In genomic region chr2:148592812-148593211, GRCh38 we compare ENCODE assay signal across 24 cellular contexts.
"Had no signal": no experiment of that assay in that cellular context is flagged by ENCODE, and none has a peak within 500 bp of the region (broad histone marks: within the 10 kb centered on the region; RNA-seq: fewer than 3 reads in every experiment).

No MANE protein-coding gene starts in this region.

- H3K4me3 ChIP-seq: heart right ventricle, lung, stomach, tibial artery had no signal

- H3K36me3 ChIP-seq: heart right ventricle, stomach, tibial artery had no signal

- H3K4me3 Mint-ChIP-seq: activated CD4-positive, alpha-beta memory T cell treated with anti-CD3 and anti-CD28 coated beads, Interleukin-2, amount 10 ng/mL, durations not matched to agents 7 days and 5 days; activated CD4-positive, alpha-beta T cell treated with anti-CD3 and anti-CD28 coated beads, Interleukin-2, amount 10 ng/mL, durations not matched to agents 7 days and 5 days; central memory CD8-positive, alpha-beta T cell; dendritic cell treated with granulocyte-macrophage colony-stimulating factor and Interleukin-4, amounts not matched to agents 40 ng/mL and 50 ng/mL, for 4 days; endodermal cell; natural killer cell treated with Interleukin-12 subunit alpha and Interleukin-12 subunit beta and Interleukin-15 and Interleukin-18, amount 100 ng/mL, for 72 hours; stimulated activated naive B cell treated with anti-CD40 and anti-IgM and Interleukin-4, amounts not matched to agents 10 μg/mL and 1 μg/mL and 100 μg/mL, for 72 hours; WTC11 had no signal

- ATAC-seq: activated naive CD4-positive, alpha-beta T cell treated with anti-CD3 and anti-CD28 coated beads, Interleukin-2, amount 50 U/mL, for 72 hours; esophagus mucosa; foreskin keratinocyte; heart right ventricle; left lobe of liver; natural killer cell treated with Interleukin-12 subunit alpha and Interleukin-12 subunit beta and Interleukin-15 and Interleukin-18, amount 100 ng/mL, for 72 hours; WTC11 had no signal

- H3K27me3 Mint-ChIP-seq: activated CD4-positive, alpha-beta T cell treated with anti-CD3 and anti-CD28 coated beads, Interleukin-2, amount 10 ng/mL, durations not matched to agents 7 days and 5 days; central memory CD8-positive, alpha-beta T cell; dendritic cell treated with granulocyte-macrophage colony-stimulating factor and Interleukin-4, amounts not matched to agents 40 ng/mL and 50 ng/mL, for 4 days; stimulated activated naive B cell treated with anti-CD40 and anti-IgM and Interleukin-4, amounts not matched to agents 10 μg/mL and 1 μg/mL and 100 μg/mL, for 72 hours had no signal

- H3K4me1 Mint-ChIP-seq: activated CD4-positive, alpha-beta memory T cell treated with anti-CD3 and anti-CD28 coated beads, Interleukin-2, amount 10 ng/mL, durations not matched to agents 7 days and 5 days; activated CD4-positive, alpha-beta T cell treated with anti-CD3 and anti-CD28 coated beads, Interleukin-2, amount 10 ng/mL, durations not matched to agents 7 days and 5 days; central memory CD8-positive, alpha-beta T cell; stimulated activated naive B cell treated with anti-CD40 and anti-IgM and Interleukin-4, amounts not matched to agents 10 μg/mL and 1 μg/mL and 100 μg/mL, for 72 hours had no signal

- H3K27ac Mint-ChIP-seq: activated CD4-positive, alpha-beta memory T cell treated with anti-CD3 and anti-CD28 coated beads, Interleukin-2, amount 10 ng/mL, durations not matched to agents 7 days and 5 days; activated CD4-positive, alpha-beta T cell treated with anti-CD3 and anti-CD28 coated beads, Interleukin-2, amount 10 ng/mL, durations not matched to agents 7 days and 5 days; activated naive CD4-positive, alpha-beta T cell treated with anti-CD3 and anti-CD28 coated beads, Interleukin-2, amount 50 U/mL, for 72 hours; activated T-helper 2 cell treated with anti-CD3 and anti-CD28 coated beads, Interferon-gamma antibody, Interleukin-2, Interleukin-4, amounts not matched to agents 10 μg/mL and 5 μg/mL and 100 μg/mL, durations not matched to agents 14 hours and 24 hours and 36 hours; dendritic cell treated with granulocyte-macrophage colony-stimulating factor and Interleukin-4, amounts not matched to agents 40 ng/mL and 50 ng/mL, for 4 days; endodermal cell; natural killer cell treated with Interleukin-12 subunit alpha and Interleukin-12 subunit beta and Interleukin-15 and Interleukin-18, amount 100 ng/mL, for 72 hours; stimulated activated naive B cell treated with anti-CD40 and anti-IgM and Interleukin-4, amounts not matched to agents 10 μg/mL and 1 μg/mL and 100 μg/mL, for 72 hours; WTC11 had no signal

- H3K4me1 ChIP-seq: heart right ventricle, stomach, tibial artery had no signal

- H3K27me3 ChIP-seq: foreskin keratinocyte, heart right ventricle, stomach, tibial artery had no signal

- DNase-seq: activated CD4-positive, alpha-beta memory T cell treated with anti-CD3 and anti-CD28 coated beads, Interleukin-2, amount 10 ng/mL, durations not matched to agents 7 days and 5 days; activated CD4-positive, alpha-beta T cell treated with anti-CD3 and anti-CD28 coated beads for 1 hour; activated CD4-positive, alpha-beta T cell treated with anti-CD3 and anti-CD28 coated beads, Interleukin-2, amount 10 ng/mL, durations not matched to agents 7 days and 5 days; activated T-cell treated with anti-CD3 and anti-CD28 coated beads, Interleukin-2, amount 50 U/mL, for 48 hours; endodermal cell; foreskin keratinocyte; heart right ventricle; mesendoderm; right cardiac atrium; stimulated activated CD4-positive, alpha-beta T cell treated with anti-CD3 and anti-CD28 coated beads, Interleukin-15, amount 100 ng/mL, for 24 hours; stimulated activated CD4-positive, alpha-beta T cell treated with anti-CD3 and anti-CD28 coated beads, Interleukin-2, amount 100 ng/mL, for 24 hours; stimulated activated naive B cell treated with anti-CD40 and anti-IgM and Interleukin-4, amounts not matched to agents 10 μg/mL and 1 μg/mL and 100 μg/mL, for 72 hours; stomach; T1000; tibial artery had no signal

- H3K9me3 ChIP-seq: heart right ventricle, stomach, tibial artery had no signal

- H3K27ac ChIP-seq: foreskin keratinocyte, heart right ventricle, stomach, tibial artery had no signal

- H3K9me3 Mint-ChIP-seq: activated CD4-positive, alpha-beta T cell treated with anti-CD3 and anti-CD28 coated beads, Interleukin-2, amount 10 ng/mL, durations not matched to agents 7 days and 5 days; central memory CD8-positive, alpha-beta T cell; dendritic cell treated with granulocyte-macrophage colony-stimulating factor and Interleukin-4, amounts not matched to agents 40 ng/mL and 50 ng/mL, for 4 days; endodermal cell; natural killer cell treated with Interleukin-12 subunit alpha and Interleukin-12 subunit beta and Interleukin-15 and Interleukin-18, amount 100 ng/mL, for 72 hours; stimulated activated naive B cell treated with anti-CD40 and anti-IgM and Interleukin-4, amounts not matched to agents 10 μg/mL and 1 μg/mL and 100 μg/mL, for 72 hours; WTC11 had no signal

- H3K36me3 Mint-ChIP-seq: natural killer cell treated with Interleukin-12 subunit alpha and Interleukin-12 subunit beta and Interleukin-15 and Interleukin-18, amount 100 ng/mL, for 72 hours; stimulated activated naive B cell treated with anti-CD40 and anti-IgM and Interleukin-4, amounts not matched to agents 10 μg/mL and 1 μg/mL and 100 μg/mL, for 72 hours; WTC11 had no signal
